In the genomic region with DNA sequence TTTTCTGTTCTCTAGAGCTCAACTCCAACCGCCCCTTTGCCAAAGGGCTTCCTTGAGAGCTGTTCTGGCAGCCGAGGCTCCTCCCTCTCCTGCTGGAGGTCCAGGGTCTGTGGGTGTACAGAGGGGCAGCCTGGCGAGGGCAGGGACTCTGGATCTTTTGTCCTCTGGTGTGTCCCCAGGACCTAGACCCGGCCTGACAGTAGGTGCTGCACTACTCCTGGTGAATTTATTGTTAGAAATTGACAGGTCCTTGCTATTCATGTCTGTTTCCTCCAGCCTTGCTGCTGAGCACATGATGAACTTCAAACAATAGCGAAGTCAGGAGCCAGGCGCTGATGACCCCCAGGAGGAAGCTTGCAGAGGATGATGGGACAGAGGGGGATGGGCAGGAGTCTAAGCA, we compare ENCODE assay signal across 24 cellular contexts.
"Had no signal": no experiment of that assay in that cellular context is flagged by ENCODE, and none has a peak within 500 bp of the region (broad histone marks: within the 10 kb centered on the region; RNA-seq: fewer than 3 reads in every experiment).

No MANE protein-coding gene starts in this region.

- H3K79me2 ChIP-seq: hepatocyte, parathyroid adenoma had no signal

- H2AFZ ChIP-seq: hepatocyte, parathyroid adenoma had no signal

- H3K4me3 Mint-ChIP-seq: central memory CD8-positive, alpha-beta T cell; naive thymus-derived CD4-positive, alpha-beta T cell; nephron; stimulated activated naive CD8-positive, alpha-beta T cell treated with anti-CD3 and anti-CD28 coated beads, Interleukin-15, amount 100 ng/mL, for 72 hours had no signal

- H3K9me3 ChIP-seq: neutrophil, suprapubic skin, transverse colon, vagina had no signal

- H3K9me3 Mint-ChIP-seq: central memory CD8-positive, alpha-beta T cell; stimulated activated naive CD8-positive, alpha-beta T cell treated with anti-CD3 and anti-CD28 coated beads, Interleukin-15, amount 100 ng/mL, for 72 hours had no signal

- H3K27ac ChIP-seq: dorsolateral prefrontal cortex, hepatocyte, neutrophil, parathyroid adenoma, suprapubic skin, transverse colon, vagina had no signal

- H3K4me1 Mint-ChIP-seq: central memory CD8-positive, alpha-beta T cell; naive thymus-derived CD4-positive, alpha-beta T cell; stimulated activated naive CD8-positive, alpha-beta T cell treated with anti-CD3 and anti-CD28 coated beads, Interleukin-15, amount 100 ng/mL, for 72 hours had no signal

- DNase-seq: cortex of kidney; dorsolateral prefrontal cortex; effector CD4-positive, alpha-beta T cell; kidney; mesenchymal stem cell; midbrain; naive thymus-derived CD4-positive, alpha-beta T cell; stimulated activated CD4-positive, alpha-beta T cell treated with anti-CD3 and anti-CD28 coated beads, Interleukin-12 subunit alpha, Interleukin-12 subunit beta, amount 100 ng/mL, for 4 hours; stimulated activated CD4-positive, alpha-beta T cell treated with anti-CD3 and anti-CD28 coated beads, Interleukin-2, amount 100 ng/mL, for 24 hours; stimulated activated CD4-positive, alpha-beta T cell treated with anti-CD3 and anti-CD28 coated beads, Interleukin-4, amount 100 ng/mL, for 24 hours; stimulated activated naive CD4-positive, alpha-beta T cell; stimulated activated naive CD8-positive, alpha-beta T cell treated with anti-CD3 and anti-CD28 coated beads, Interleukin-15, amount 100 ng/mL, for 72 hours; transverse colon had no signal

- H3K36me3 ChIP-seq: neutrophil, suprapubic skin, transverse colon, vagina had no signal

- H3K4me3 ChIP-seq: dorsolateral prefrontal cortex, hepatocyte, smooth muscle cell, suprapubic skin, transverse colon, vagina had no signal

- H3K4me1 ChIP-seq: parathyroid adenoma had no signal

- ATAC-seq: left lobe of liver; naive thymus-derived CD4-positive, alpha-beta T cell; sciatic nerve; stimulated activated naive CD8-positive, alpha-beta T cell treated with anti-CD3 and anti-CD28 coated beads, Interleukin-15, amount 100 ng/mL, for 72 hours had no signal

- H3K27me3 ChIP-seq: hepatocyte, neutrophil, vagina had no signal

- H3K4me2 ChIP-seq: hepatocyte, smooth muscle cell had no signal

- H3K27ac Mint-ChIP-seq: naive thymus-derived CD4-positive, alpha-beta T cell; nephron; progenitor cell of endocrine pancreas had no signal

- H3K9ac ChIP-seq: parathyroid adenoma had no signal
